ENCODE assay signal across 29 cellular contexts in the genomic region with DNA sequence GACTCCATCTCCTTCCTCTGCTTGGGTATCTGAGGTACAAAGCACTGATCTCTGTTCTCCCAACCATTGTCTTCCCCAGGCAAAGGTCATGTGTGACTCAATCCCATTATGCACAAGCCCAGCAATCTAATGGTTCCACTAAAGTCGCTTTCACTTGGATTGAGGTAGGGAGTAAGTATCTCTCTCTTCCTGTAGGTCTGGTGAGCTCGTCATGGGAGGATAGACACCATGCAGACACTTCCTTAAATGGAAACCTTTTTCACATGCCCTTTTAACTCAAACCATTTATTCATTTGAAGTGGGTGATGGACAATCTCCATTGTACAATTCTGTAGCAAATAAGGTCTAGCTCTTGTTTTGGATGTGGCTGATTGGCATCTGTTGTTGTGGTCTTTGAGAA.
"Had no signal": no experiment of that assay in that cellular context is flagged by ENCODE, and none has a peak within 500 bp of the region (broad histone marks: within the 10 kb centered on the region; RNA-seq: fewer than 3 reads in every experiment).

No MANE protein-coding gene starts in this region.

- H3K36me3 ChIP-seq: neural progenitor cell, ovary, right lobe of liver, sigmoid colon, suprapubic skin, tibial artery, transverse colon, upper lobe of right lung, uterus had no signal

- H3K4me3 ChIP-seq: neural progenitor cell, ovary, psoas muscle, right lobe of liver, sigmoid colon, suprapubic skin, testis, tibial artery, transverse colon, upper lobe of right lung, uterus had no signal

- DNase-seq: natural killer cell; occipital lobe; ovary; posterior cingulate gyrus; psoas muscle; right cardiac atrium; right lobe of liver; sigmoid colon; small intestine; stimulated activated CD4-positive, alpha-beta T cell treated with anti-CD3 and anti-CD28 coated beads, Interleukin-15, amount 100 ng/mL, for 24 hours; stimulated activated CD4-positive, alpha-beta T cell treated with anti-CD3 and anti-CD28 coated beads, Interleukin-2, amount 100 ng/mL, for 24 hours; stimulated activated CD4-positive, alpha-beta T cell treated with anti-CD3 and anti-CD28 coated beads, Interleukin-2, amount 100 ng/mL, for 48 hours; stimulated activated CD4-positive, alpha-beta T cell treated with anti-CD3 and anti-CD28 coated beads, Interleukin-4, amount 100 ng/mL, for 24 hours; stimulated activated naive CD4-positive, alpha-beta T cell; stimulated activated naive CD8-positive, alpha-beta T cell treated with anti-CD3 and anti-CD28 coated beads, Interleukin-15, amount 100 ng/mL, for 72 hours; stimulated activated naive CD8-positive, alpha-beta T cell treated with anti-CD3 and anti-CD28 coated beads, Interleukin-15, Interleukin-2, amounts not matched to agents 100 U/mL and 50 U/mL, for 24 hours; substantia nigra; testis; tibial artery; transverse colon; upper lobe of right lung; uterus had no signal

- H3K27me3 Mint-ChIP-seq: progenitor cell of endocrine pancreas; stimulated activated naive CD8-positive, alpha-beta T cell treated with anti-CD3 and anti-CD28 coated beads, Interleukin-15, amount 100 ng/mL, for 72 hours; type B pancreatic cell had no signal

- H3K4me1 Mint-ChIP-seq: natural killer cell; nephron; stimulated activated effector memory CD8-positive, alpha-beta T cell treated with anti-CD3 and anti-CD28 coated beads, Interleukin-12 subunit alpha, Interleukin-12 subunit beta, amount 100 ng/mL, for 72 hours; stimulated activated naive CD8-positive, alpha-beta T cell treated with anti-CD3 and anti-CD28 coated beads, Interleukin-15, amount 100 ng/mL, for 72 hours had no signal

- FAIRE-seq: small intestine had no signal

- H3K27ac Mint-ChIP-seq: natural killer cell; nephron; neural progenitor cell; progenitor cell of endocrine pancreas; stimulated activated effector memory CD8-positive, alpha-beta T cell treated with anti-CD3 and anti-CD28 coated beads, Interleukin-12 subunit alpha, Interleukin-12 subunit beta, amount 100 ng/mL, for 72 hours; stimulated activated naive CD8-positive, alpha-beta T cell treated with anti-CD3 and anti-CD28 coated beads, Interleukin-15, amount 100 ng/mL, for 72 hours; type B pancreatic cell had no signal

- H3K9ac ChIP-seq: neural progenitor cell, parathyroid adenoma had no signal

- H3K4me1 ChIP-seq: parathyroid adenoma, psoas muscle, right lobe of liver, sigmoid colon, suprapubic skin, testis, tibial artery, transverse colon, upper lobe of right lung, uterus had no signal

- H3K9me3 Mint-ChIP-seq: nephron; stimulated activated effector memory CD8-positive, alpha-beta T cell treated with anti-CD3 and anti-CD28 coated beads, Interleukin-12 subunit alpha, Interleukin-12 subunit beta, amount 100 ng/mL, for 72 hours; type B pancreatic cell had no signal

- H3K79me2 ChIP-seq: parathyroid adenoma had no signal

- H3K36me3 Mint-ChIP-seq: natural killer cell; neural progenitor cell; stimulated activated effector memory CD8-positive, alpha-beta T cell treated with anti-CD3 and anti-CD28 coated beads, Interleukin-12 subunit alpha, Interleukin-12 subunit beta, amount 100 ng/mL, for 72 hours; type B pancreatic cell had no signal

- H3K27ac ChIP-seq: neural progenitor cell, ovary, parathyroid adenoma, psoas muscle, right lobe of liver, sigmoid colon, suprapubic skin, testis, tibial artery, transverse colon, upper lobe of right lung, uterus had no signal

- H2AFZ ChIP-seq: neural progenitor cell, parathyroid adenoma had no signal

- ATAC-seq: natural killer cell; psoas muscle; right cardiac atrium; right lobe of liver; stimulated activated effector memory CD8-positive, alpha-beta T cell treated with anti-CD3 and anti-CD28 coated beads, Interleukin-12 subunit alpha, Interleukin-12 subunit beta, amount 100 ng/mL, for 72 hours; stimulated activated naive CD8-positive, alpha-beta T cell treated with anti-CD3 and anti-CD28 coated beads, Interleukin-15, amount 100 ng/mL, for 72 hours; stimulated activated naive CD8-positive, alpha-beta T cell treated with anti-CD3 and anti-CD28 coated beads, Interleukin-15, Interleukin-2, amounts not matched to agents 100 U/mL and 50 U/mL, for 24 hours; upper lobe of right lung had no signal

- H3K4me2 ChIP-seq: neural progenitor cell had no signal

- H3K27me3 ChIP-seq: neural progenitor cell, ovary, right lobe of liver, sigmoid colon, suprapubic skin, testis, tibial artery, transverse colon, upper lobe of right lung, uterus had no signal

- H3K9me3 ChIP-seq: ovary, psoas muscle, right lobe of liver, sigmoid colon, suprapubic skin, testis, tibial artery, transverse colon, upper lobe of right lung, uterus had no signal

- H3K4me3 Mint-ChIP-seq: natural killer cell; nephron; neural progenitor cell; stimulated activated effector memory CD8-positive, alpha-beta T cell treated with anti-CD3 and anti-CD28 coated beads, Interleukin-12 subunit alpha, Interleukin-12 subunit beta, amount 100 ng/mL, for 72 hours; stimulated activated naive CD8-positive, alpha-beta T cell treated with anti-CD3 and anti-CD28 coated beads, Interleukin-15, amount 100 ng/mL, for 72 hours; type B pancreatic cell had no signal
